1 cellular context compared by ENCODE assay signal in genomic region chr2:36562973-36563532, GRCh38.
A peak's percentile ranks its signal among the peaks of the same experiment; 100 is the strongest.
TF ChIP-seq lines count a peak whose summit lies in the region.

No MANE protein-coding gene starts in this region.

TF ChIP-seq in HepG2, 621 proteins besides CTCF, POLR2A, EP300 and RAD21 (continued from another document):
- peak; percentile 24; the same call in 1 of the 2 replicates for TF ChIP-seq SAP130 (CRISPR knock-in tag; IDR thresholded peaks at IDR 0.05; ENCODE audit: low read depth)
- no peak for TF ChIP-seq SOX13 (IDR thresholded peaks at IDR 0.05)
- TF ChIP-seq SOX13 (CRISPR knock-in tag; conservative IDR thresholded peaks at IDR 0.05 in 1 of 2, IDR thresholded peaks at IDR 0.05 in 1 of 2): peak in 1 of 2 experiments; percentile 52; a peak in 1 of 4 replicates
- TF ChIP-seq FOXP1 (IDR thresholded peaks at IDR 0.05): no peak
- peak; percentile 13; the same call in 1 of the 2 replicates for TF ChIP-seq FOXP1 (CRISPR knock-in tag; IDR thresholded peaks at IDR 0.05)
- peak; percentile 57; the same call in 1 of the 2 replicates for TF ChIP-seq SOX5 (CRISPR knock-in tag; IDR thresholded peaks at IDR 0.05; ENCODE audit: borderline replicate concordance)
